16 cellular contexts compared by ENCODE assay signal in the genomic region with DNA sequence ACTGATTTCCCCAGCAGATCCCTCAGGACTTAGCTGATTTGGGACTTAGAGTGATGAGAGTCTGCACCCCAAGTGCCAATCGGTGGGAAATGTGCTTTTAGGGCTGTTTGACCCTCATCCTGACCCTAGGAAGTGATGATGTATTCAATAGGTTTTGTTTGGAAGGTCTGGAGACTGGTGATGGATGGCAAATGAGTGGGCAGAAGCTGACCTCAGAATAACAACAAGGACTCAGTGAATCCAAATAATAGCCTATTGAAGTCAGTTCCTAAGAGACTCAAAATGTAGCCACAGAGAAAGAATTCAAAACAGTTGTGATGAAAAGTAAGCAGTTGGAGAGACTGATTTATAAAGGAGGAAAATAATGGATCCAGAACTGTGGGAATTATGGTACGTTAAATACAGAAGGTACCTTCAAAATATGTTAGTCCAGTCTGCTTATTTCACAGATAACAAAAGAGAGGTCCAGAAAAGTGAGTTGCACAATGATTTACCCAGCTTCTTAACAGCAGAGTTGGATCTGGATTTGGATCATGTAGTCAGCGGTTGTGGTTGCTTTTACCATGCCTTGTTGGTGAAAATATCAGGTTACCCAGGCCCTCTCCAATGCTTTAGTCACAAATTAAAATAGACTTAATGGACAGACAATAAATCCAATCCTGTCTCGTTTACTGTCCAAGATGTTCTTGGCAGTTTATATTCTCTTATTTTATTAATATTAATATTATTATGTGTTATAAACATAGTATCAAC.
DNase-seq lines count a peak whose midpoint lies in the region; ATAC-seq and TF ChIP-seq lines count a peak whose summit lies in the region.
"Had no signal": no experiment of that assay in that cellular context is flagged by ENCODE, and none has a peak within 500 bp of the region (broad histone marks: within the 10 kb centered on the region; RNA-seq: fewer than 3 reads in every experiment).

No MANE protein-coding gene starts in this region.

- H2AK5ac ChIP-seq in IMR-90 (ENCODE audit: low read depth, low read length): no peak overlapping the region

- H2AK9ac ChIP-seq in IMR-90 (replicated peaks; ENCODE audit: low read depth, low read length, poor library complexity): no peak overlapping the region

- intact Hi-C loops in IMR-90 (cut with micrococcal nuclease) (no loop called here), esophagus muscularis mucosa (cut with DNase I) (loop anchor here (5.0 kb wide), 1 partner anchor 124 kb away; a partner anchor contains a TSS)

- dilution Hi-C loops in IMR-90 (cut with HindIII; ENCODE audit: low sequenced_read_pairs, unreplicated experiment): no loop called here

- H3K9me1 ChIP-seq in IMR-90 (ENCODE audit: insufficient read depth, low read length): no peaks in the 10 kb centered on the region

- H3K4me2 ChIP-seq in IMR-90 (ENCODE audit: low read depth, low read length): peak overlapping the region; percentile 56
- H3K4me2 ChIP-seq: BLaER1 treated with 17β-estradiol and CSF1 and Interleukin-3, amounts not matched to agents 10 nM and 100 nM had no signal

- H3K27ac ChIP-seq in IMR-90 (ENCODE audit: insufficient read depth, low read length) (peak overlapping the region; percentile 7; the same call in 1 of the 2 replicates), esophagus muscularis mucosa (replicated peaks in 1 of 4) (peak overlapping the region; percentile 50 to 60 (median 58)), mesodermal cell (ENCODE audit: low read depth, low read length, severe bottlenecking) (peak overlapping the region; percentile 61), skeletal muscle tissue (ENCODE audit: low read depth, low read length) (peak overlapping the region; percentile 26)
- H3K27ac ChIP-seq: BLaER1 treated with 17β-estradiol and CSF1 and Interleukin-3, amounts not matched to agents 10 nM and 100 nM; prostate gland had no signal

- no peak overlapping the region for H2BK5ac ChIP-seq in IMR-90 (ENCODE audit: low read depth, low read length, poor library complexity, severe bottlenecking)

- no peak overlapping the region for H4K8ac ChIP-seq in IMR-90 (ENCODE audit: low read depth in 2 of 2, low read length in 2 of 2)

- no peak overlapping the region for H3K18ac ChIP-seq in IMR-90 (ENCODE audit: low read depth, low read length)

- H3K56ac ChIP-seq in IMR-90 (ENCODE audit: extremely low read depth, insufficient read depth, low read length): no peak overlapping the region

- WGBS in IMR-90 (ENCODE audit: extremely low coverage in 2 of 2, insufficient read length in 1 of 2), 2 experiments: 20% methylated on average over 1 of the region's 4 CpGs; no CpG with 5 or more reads in 1 of the 2 experiments
- WGBS in esophagus muscularis mucosa: 25% methylated on average over 4 of the region's 4 CpGs
- 83 to 100% methylated on average over 1 to 2 of the region's 4 CpGs for WGBS in mesodermal cell (ENCODE audit: insufficient coverage in 2 of 2), 2 experiments

- DNase-seq in IMR-90 (peak; percentile 81), esophagus muscularis mucosa (ENCODE audit: extremely low spot score) (no peak), activated T-cell treated with anti-CD3 and anti-CD28 coated beads for 4 hours (no peak)
- no peak for DNase-seq in activated CD4-positive, alpha-beta memory T cell treated with anti-CD3 and anti-CD28 coated beads, Interleukin-2, amount 10 ng/mL, durations not matched to agents 7 days and 5 days
- DNase-seq: activated T-cell treated with anti-CD3 and anti-CD28 coated beads, Interleukin-2, amount 50 U/mL, for 1 hour; NCI-H1092 treated with DMSO at 0.1 percent for 48 hours; NCI-H446 treated with DMSO at 0.1 percent for 48 hours; stimulated activated CD4-positive, alpha-beta T cell treated with anti-CD3 and anti-CD28 coated beads, Interleukin-4, amount 100 ng/mL, for 1 hour; T-cell had no signal

- H3K36me3 ChIP-seq in IMR-90 (ENCODE audit: control insufficient read depth, insufficient read depth, low read length): no peaks in the 10 kb centered on the region
- no peaks in the 10 kb centered on the region for H3K36me3 ChIP-seq in esophagus muscularis mucosa
- H3K36me3 ChIP-seq in mesodermal cell (ENCODE audit: control insufficient read depth, insufficient read depth, low read length): no peaks in the 10 kb centered on the region
- H3K36me3 ChIP-seq in skeletal muscle tissue (ENCODE audit: control insufficient read depth in 3 of 3, insufficient read depth in 3 of 3, low read length in 3 of 3): no peaks in the 10 kb centered on the region
- H3K36me3 ChIP-seq: BLaER1 treated with 17β-estradiol and CSF1 and Interleukin-3, amounts not matched to agents 10 nM and 100 nM; prostate gland had no signal

- no peaks in the 10 kb centered on the region for H4K20me1 ChIP-seq in IMR-90 (ENCODE audit: insufficient read depth, low read length)
- H4K20me1 ChIP-seq: BLaER1 treated with 17β-estradiol and CSF1 and Interleukin-3, amounts not matched to agents 10 nM and 100 nM had no signal

- no peak overlapping the region; the same call in 1 of the 2 replicates for H4K5ac ChIP-seq in IMR-90 (ENCODE audit: low read depth, low read length)

- no peaks in the 10 kb centered on the region for H3K9me3 ChIP-seq in IMR-90 (ENCODE audit: control insufficient read depth, insufficient read depth, low read length)
- H3K9me3 ChIP-seq in esophagus muscularis mucosa: no peaks in the 10 kb centered on the region
- H3K9me3 ChIP-seq in mesodermal cell (ENCODE audit: control insufficient read depth, low read length): no peaks in the 10 kb centered on the region
- H3K9me3 ChIP-seq in skeletal muscle tissue (ENCODE audit: control insufficient read depth in 3 of 3, low read length in 3 of 3): no peaks in the 10 kb centered on the region
- H3K9me3 ChIP-seq: BLaER1 treated with 17β-estradiol and CSF1 and Interleukin-3, amounts not matched to agents 10 nM and 100 nM; prostate gland had no signal

- ATAC-seq in IMR-90 (ENCODE audit: low read depth) (peak; percentile 81), HG03175 (IDR thresholded peaks at IDR 0.05; ENCODE audit: unreplicated experiment) (no peak), HG02642 (IDR thresholded peaks at IDR 0.05; ENCODE audit: poor library complexity, unreplicated experiment) (no peak)
- ATAC-seq: GM12878, T-cell had no signal

- 0 out of 2 replicates have a peak overlapping the region, but pooled peaks have one; percentile 15 for H2BK20ac ChIP-seq in IMR-90 (ENCODE audit: low read depth, low read length)

- H3K9me3 Mint-ChIP-seq in activated CD4-positive, alpha-beta memory T cell treated with anti-CD3 and anti-CD28 coated beads, Interleukin-2, amount 10 ng/mL, durations not matched to agents 7 days and 5 days: no peaks in the 10 kb centered on the region
- H3K9me3 Mint-ChIP-seq: T-cell had no signal

- H3K4me1 Mint-ChIP-seq in activated CD4-positive, alpha-beta memory T cell treated with anti-CD3 and anti-CD28 coated beads, Interleukin-2, amount 10 ng/mL, durations not matched to agents 7 days and 5 days: no peaks in the 10 kb centered on the region
- H3K4me1 Mint-ChIP-seq: T-cell had no signal

- CTCF ChIA-PET in IMR-90 (lab: Yijun Ruan, JAX): interaction anchor here (0.6 kb wide), 1 partner anchor 10 kb away, joined by 4 read pairs; no protein-coding TSS in a partner anchor
- CTCF ChIA-PET in activated CD4-positive, alpha-beta memory T cell treated with anti-CD3 and anti-CD28 coated beads, Interleukin-2, amount 10 ng/mL, durations not matched to agents 7 days and 5 days (lab: Charles Lee): interaction anchor here (0.6 kb wide), 1 partner anchor 134 kb away, joined by 3 read pairs; no protein-coding TSS in a partner anchor

- H3K27me3 Mint-ChIP-seq in activated CD4-positive, alpha-beta memory T cell treated with anti-CD3 and anti-CD28 coated beads, Interleukin-2, amount 10 ng/mL, durations not matched to agents 7 days and 5 days: no peaks in the 10 kb centered on the region

- H3K4ac ChIP-seq in IMR-90 (ENCODE audit: low read depth, low read length): no peak overlapping the region

- no peak for TF ChIP-seq RAD21 in IMR-90 (IDR thresholded peaks at IDR 0.05; ENCODE audit: low read length)

- H4K91ac ChIP-seq in IMR-90 (ENCODE audit: insufficient read depth, low read depth, low read length): no peak overlapping the region

- H3K14ac ChIP-seq in IMR-90 (replicated peaks; ENCODE audit: low read depth, low read length): no peak overlapping the region

- H2AFZ ChIP-seq in IMR-90 (replicated peaks; ENCODE audit: low read length, poor library complexity): peak overlapping the region; percentile 2

- BruUV-seq in IMR-90 (replicated peaks; lab: Mats Ljungman, UMichigan): no TSS peak

- H3K4me1 ChIP-seq in IMR-90 (ENCODE audit: control insufficient read depth, insufficient read depth, low read length) (peaks cover 6% of the 10 kb centered on the region), esophagus muscularis mucosa (peaks cover 0 to 48% (median 33%) of the 10 kb centered on the region in 4 donors), mesodermal cell (ENCODE audit: control insufficient read depth, insufficient read depth, low read length, poor library complexity, severe bottlenecking) (no peaks in the 10 kb centered on the region), skeletal muscle tissue (ENCODE audit: control insufficient read depth in 3 of 3, insufficient read depth in 3 of 3, low read length in 3 of 3) (peaks cover 0 to 8% (median 4%) of the 10 kb centered on the region in 3 donors)
- H3K4me1 ChIP-seq: prostate gland had no signal

- H3K27me3 ChIP-seq in IMR-90 (ENCODE audit: control insufficient read depth, insufficient read depth, low read length): no peaks in the 10 kb centered on the region
- no peaks in the 10 kb centered on the region for H3K27me3 ChIP-seq in esophagus muscularis mucosa
- no peaks in the 10 kb centered on the region for H3K27me3 ChIP-seq in skeletal muscle tissue (ENCODE audit: control insufficient read depth in 3 of 3, insufficient read depth in 3 of 3, low read length in 3 of 3)
- H3K27me3 ChIP-seq: BLaER1 treated with 17β-estradiol and CSF1 and Interleukin-3, amounts not matched to agents 10 nM and 100 nM had no signal

- H3K4me3 Mint-ChIP-seq in activated CD4-positive, alpha-beta memory T cell treated with anti-CD3 and anti-CD28 coated beads, Interleukin-2, amount 10 ng/mL, durations not matched to agents 7 days and 5 days: no peak overlapping the region
- H3K4me3 Mint-ChIP-seq: T-cell had no signal

- no peaks in the 10 kb centered on the region for H3K36me3 Mint-ChIP-seq in activated CD4-positive, alpha-beta memory T cell treated with anti-CD3 and anti-CD28 coated beads, Interleukin-2, amount 10 ng/mL, durations not matched to agents 7 days and 5 days (ENCODE audit: low read depth)
- H3K36me3 Mint-ChIP-seq: T-cell had no signal

- POLR2A ChIA-PET in IMR-90 (lab: Charles Lee; ENCODE audit: unreplicated experiment): no interaction called here
- POLR2A ChIA-PET in activated CD4-positive, alpha-beta memory T cell treated with anti-CD3 and anti-CD28 coated beads, Interleukin-2, amount 10 ng/mL, durations not matched to agents 7 days and 5 days (lab: Charles Lee): no interaction called here

- H2BK120ac ChIP-seq in IMR-90 (ENCODE audit: low read depth, low read length): no peak overlapping the region

- TF ChIP-seq POLR2A in IMR-90 (IDR thresholded peaks at IDR 0.05; ENCODE audit: low read depth, low read length): no peak
- no peak for TF ChIP-seq POLR2A in esophagus muscularis mucosa (IDR thresholded peaks at IDR 0.05; ENCODE audit: low read depth)

- H3K27ac Mint-ChIP-seq in activated CD4-positive, alpha-beta memory T cell treated with anti-CD3 and anti-CD28 coated beads, Interleukin-2, amount 10 ng/mL, durations not matched to agents 7 days and 5 days: no peak overlapping the region
- H3K27ac Mint-ChIP-seq: T-cell had no signal

- in situ Hi-C loops in IMR-90 (cut with MboI; ENCODE audit: low sequenced_read_pairs): no loop called here

- no peak overlapping the region for H2BK15ac ChIP-seq in IMR-90 (ENCODE audit: low read depth, low read length)

- no peak overlapping the region for H3K9ac ChIP-seq in IMR-90 (ENCODE audit: low read depth, low read length)
- H3K9ac ChIP-seq in skeletal muscle tissue (ENCODE audit: low read depth in 1 of 3, low read length in 3 of 3): no peak overlapping the region
- H3K9ac ChIP-seq: BLaER1 treated with 17β-estradiol and CSF1 and Interleukin-3, amounts not matched to agents 10 nM and 100 nM had no signal

- no peak for TF ChIP-seq CTCF in IMR-90 (conservative IDR thresholded peaks at IDR 0.05; ENCODE audit: low read depth, low read length)
- no peak for TF ChIP-seq CTCF in esophagus muscularis mucosa (IDR thresholded peaks at IDR 0.05)

- H3K4me3 ChIP-seq in IMR-90 (ENCODE audit: insufficient read depth, low read depth, low read length): no peak overlapping the region
- no peak overlapping the region for H3K4me3 ChIP-seq in esophagus muscularis mucosa
- H3K4me3 ChIP-seq in mesodermal cell (ENCODE audit: extremely low read depth, insufficient read depth, low read length, poor library complexity, severe bottlenecking): no peak overlapping the region
- no peak overlapping the region for H3K4me3 ChIP-seq in skeletal muscle tissue (ENCODE audit: low read length in 3 of 3)
- H3K4me3 ChIP-seq: BLaER1 treated with 17β-estradiol and CSF1 and Interleukin-3, amounts not matched to agents 10 nM and 100 nM; GM12878; prostate gland had no signal

- no peak for TF ChIP-seq EP300 in esophagus muscularis mucosa (IDR thresholded peaks at IDR 0.05)

- H3K79me1 ChIP-seq in IMR-90 (ENCODE audit: low read depth in 1 of 2, low read length in 2 of 2): no peaks in the 10 kb centered on the region

- no peak overlapping the region for H3K23ac ChIP-seq in IMR-90 (ENCODE audit: low read depth, low read length)

Comparison
In these comparisons a context has a peak if more than half of its experiments do, and no peak if none do; other contexts are left out.
1. H3K27ac ChIP-seq: peak in every context shown above with its lines; median percentile 61 in mesodermal cell; 58 in esophagus muscularis mucosa; 26 in skeletal muscle tissue; 7 in IMR-90.